ENCODE assay signal across 2 cellular contexts in the genomic region with DNA sequence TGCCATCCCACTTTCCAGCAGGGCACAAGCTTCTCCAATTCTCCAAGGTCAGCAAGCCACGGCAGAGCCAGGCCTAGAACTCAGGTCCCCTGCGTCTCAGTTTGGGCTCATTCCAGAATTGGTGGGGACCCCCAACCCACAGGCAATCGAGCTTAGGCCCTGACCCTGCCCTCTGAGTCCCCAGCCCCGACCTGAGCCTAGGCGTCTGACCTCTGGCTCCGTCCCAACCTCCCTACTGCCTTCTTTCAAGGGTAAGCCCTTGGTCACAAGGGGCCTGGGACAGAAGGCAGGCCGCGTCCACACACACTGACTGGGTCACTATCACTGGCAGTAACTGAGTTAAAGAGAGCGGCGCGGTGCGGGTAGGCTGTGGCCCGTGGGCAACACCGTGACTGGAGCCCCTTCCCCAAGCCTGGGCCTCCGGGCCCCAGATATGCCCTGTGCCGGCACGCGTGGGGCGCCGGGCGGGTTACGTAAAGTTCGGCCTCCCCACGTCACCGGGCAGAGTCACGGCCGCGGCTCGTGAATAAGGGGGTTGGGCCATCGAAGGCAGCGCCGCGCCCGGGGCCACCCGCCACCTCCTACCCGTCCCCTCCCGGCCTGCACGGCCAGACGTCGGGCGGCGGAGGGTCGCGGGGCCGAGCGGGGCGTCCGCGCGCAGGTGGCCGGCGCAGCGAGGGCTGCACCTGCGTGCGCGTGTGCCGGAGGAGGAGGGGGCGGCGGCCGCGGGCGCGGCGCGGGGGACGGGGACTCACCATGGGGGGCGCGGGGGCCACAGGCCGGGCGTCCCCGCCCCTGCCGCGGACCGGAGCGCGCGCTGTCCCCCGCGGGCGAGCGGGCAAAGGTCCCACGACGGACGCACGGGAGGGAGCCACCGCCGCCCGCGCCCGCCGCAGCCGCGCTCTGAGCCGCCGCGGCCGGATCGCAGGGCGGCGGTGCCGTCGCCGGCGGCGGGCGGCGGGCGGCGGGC.
TF ChIP-seq lines count a peak whose summit lies in the region.

No MANE protein-coding gene starts in this region.

TF ChIP-seq in A549, 52 proteins besides CTCF, POLR2A, EP300 and RAD21 (continued from another document):
- TF ChIP-seq, protein P1, sequence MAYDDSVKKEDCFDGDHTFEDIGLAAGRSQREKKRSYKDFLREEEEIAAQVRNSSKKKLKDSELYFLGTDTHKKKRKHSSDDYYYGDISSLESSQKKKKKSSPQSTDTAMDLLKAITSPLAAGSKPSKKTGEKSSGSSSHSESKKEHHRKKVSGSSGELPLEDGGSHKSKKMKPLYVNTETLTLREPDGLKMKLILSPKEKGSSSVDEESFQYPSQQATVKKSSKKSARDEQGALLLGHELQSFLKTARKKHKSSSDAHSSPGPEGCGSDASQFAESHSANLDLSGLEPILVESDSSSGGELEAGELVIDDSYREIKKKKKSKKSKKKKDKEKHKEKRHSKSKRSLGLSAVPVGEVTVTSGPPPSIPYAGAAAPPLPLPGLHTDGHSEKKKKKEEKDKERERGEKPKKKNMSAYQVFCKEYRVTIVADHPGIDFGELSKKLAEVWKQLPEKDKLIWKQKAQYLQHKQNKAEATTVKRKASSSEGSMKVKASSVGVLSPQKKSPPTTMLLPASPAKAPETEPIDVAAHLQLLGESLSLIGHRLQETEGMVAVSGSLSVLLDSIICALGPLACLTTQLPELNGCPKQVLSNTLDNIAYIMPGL (CRISPR knock-in tag; IDR thresholded peaks at IDR 0.05; ENCODE audit: borderline replicate concordance): no peak
- TF ChIP-seq EHMT2 (IDR thresholded peaks at IDR 0.05; ENCODE audit: low read depth): no peak
- no peak for TF ChIP-seq EHF (CRISPR knock-in tag; IDR thresholded peaks at IDR 0.05)
- TF ChIP-seq, protein P2, sequence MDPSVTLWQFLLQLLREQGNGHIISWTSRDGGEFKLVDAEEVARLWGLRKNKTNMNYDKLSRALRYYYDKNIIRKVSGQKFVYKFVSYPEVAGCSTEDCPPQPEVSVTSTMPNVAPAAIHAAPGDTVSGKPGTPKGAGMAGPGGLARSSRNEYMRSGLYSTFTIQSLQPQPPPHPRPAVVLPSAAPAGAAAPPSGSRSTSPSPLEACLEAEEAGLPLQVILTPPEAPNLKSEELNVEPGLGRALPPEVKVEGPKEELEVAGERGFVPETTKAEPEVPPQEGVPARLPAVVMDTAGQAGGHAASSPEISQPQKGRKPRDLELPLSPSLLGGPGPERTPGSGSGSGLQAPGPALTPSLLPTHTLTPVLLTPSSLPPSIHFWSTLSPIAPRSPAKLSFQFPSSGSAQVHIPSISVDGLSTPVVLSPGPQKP (IDR thresholded peaks at IDR 0.05; ENCODE audit: low read depth, low read length): no peak
- TF ChIP-seq MAFK (IDR thresholded peaks at IDR 0.05; ENCODE audit: partially characterized antibody): no peak
- TF ChIP-seq TP53 (CRISPR knock-in tag; IDR thresholded peaks at IDR 0.05): no peak
- no peak for TF ChIP-seq HOXA7 (CRISPR knock-in tag; IDR thresholded peaks at IDR 0.05)
- TF ChIP-seq, protein P3, sequence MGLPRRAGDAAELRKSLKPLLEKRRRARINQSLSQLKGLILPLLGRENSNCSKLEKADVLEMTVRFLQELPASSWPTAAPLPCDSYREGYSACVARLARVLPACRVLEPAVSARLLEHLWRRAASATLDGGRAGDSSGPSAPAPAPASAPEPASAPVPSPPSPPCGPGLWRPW (IDR thresholded peaks at IDR 0.05): no peak
- TF ChIP-seq ZC3H11A (IDR thresholded peaks at IDR 0.05): no peak
- no peak for TF ChIP-seq HOXB13 (CRISPR knock-in tag; IDR thresholded peaks at IDR 0.05; ENCODE audit: low read depth)
- TF ChIP-seq RCOR1 (IDR thresholded peaks at IDR 0.05; ENCODE audit: low read depth, low read length): no peak
- no peak for TF ChIP-seq NPAS2 (CRISPR knock-in tag; IDR thresholded peaks at IDR 0.05; ENCODE audit: borderline replicate concordance)
- no peak for TF ChIP-seq JUNB (IDR thresholded peaks at IDR 0.05)

TF ChIP-seq in Ishikawa, 13 proteins besides CTCF, POLR2A, EP300 and RAD21 (continued from another document):
- TF ChIP-seq, protein P4, sequence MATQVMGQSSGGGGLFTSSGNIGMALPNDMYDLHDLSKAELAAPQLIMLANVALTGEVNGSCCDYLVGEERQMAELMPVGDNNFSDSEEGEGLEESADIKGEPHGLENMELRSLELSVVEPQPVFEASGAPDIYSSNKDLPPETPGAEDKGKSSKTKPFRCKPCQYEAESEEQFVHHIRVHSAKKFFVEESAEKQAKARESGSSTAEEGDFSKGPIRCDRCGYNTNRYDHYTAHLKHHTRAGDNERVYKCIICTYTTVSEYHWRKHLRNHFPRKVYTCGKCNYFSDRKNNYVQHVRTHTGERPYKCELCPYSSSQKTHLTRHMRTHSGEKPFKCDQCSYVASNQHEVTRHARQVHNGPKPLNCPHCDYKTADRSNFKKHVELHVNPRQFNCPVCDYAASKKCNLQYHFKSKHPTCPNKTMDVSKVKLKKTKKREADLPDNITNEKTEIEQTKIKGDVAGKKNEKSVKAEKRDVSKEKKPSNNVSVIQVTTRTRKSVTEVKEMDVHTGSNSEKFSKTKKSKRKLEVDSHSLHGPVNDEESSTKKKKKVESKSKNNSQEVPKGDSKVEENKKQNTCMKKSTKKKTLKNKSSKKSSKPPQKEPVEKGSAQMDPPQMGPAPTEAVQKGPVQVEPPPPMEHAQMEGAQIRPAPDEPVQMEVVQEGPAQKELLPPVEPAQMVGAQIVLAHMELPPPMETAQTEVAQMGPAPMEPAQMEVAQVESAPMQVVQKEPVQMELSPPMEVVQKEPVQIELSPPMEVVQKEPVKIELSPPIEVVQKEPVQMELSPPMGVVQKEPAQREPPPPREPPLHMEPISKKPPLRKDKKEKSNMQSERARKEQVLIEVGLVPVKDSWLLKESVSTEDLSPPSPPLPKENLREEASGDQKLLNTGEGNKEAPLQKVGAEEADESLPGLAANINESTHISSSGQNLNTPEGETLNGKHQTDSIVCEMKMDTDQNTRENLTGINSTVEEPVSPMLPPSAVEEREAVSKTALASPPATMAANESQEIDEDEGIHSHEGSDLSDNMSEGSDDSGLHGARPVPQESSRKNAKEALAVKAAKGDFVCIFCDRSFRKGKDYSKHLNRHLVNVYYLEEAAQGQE (IDR thresholded peaks at IDR 0.05; ENCODE audit: low read depth): no peak
- TF ChIP-seq ZBTB7A (IDR thresholded peaks at IDR 0.05; ENCODE audit: low read depth): peak; percentile 67; the same call in 1 of the 2 replicates
- peak; percentile 23; the same call in 1 of the 2 replicates for TF ChIP-seq TAF1 (IDR thresholded peaks at IDR 0.05; ENCODE audit: low read depth)
- TF ChIP-seq FOXM1 (IDR thresholded peaks at IDR 0.05; ENCODE audit: borderline replicate concordance, low read depth): no peak
- TF ChIP-seq YY1 (IDR thresholded peaks at IDR 0.05; ENCODE audit: low read depth): no peak
- TF ChIP-seq, protein P5, sequence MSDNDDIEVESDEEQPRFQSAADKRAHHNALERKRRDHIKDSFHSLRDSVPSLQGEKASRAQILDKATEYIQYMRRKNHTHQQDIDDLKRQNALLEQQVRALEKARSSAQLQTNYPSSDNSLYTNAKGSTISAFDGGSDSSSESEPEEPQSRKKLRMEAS (IDR thresholded peaks at IDR 0.05): peak; percentile 63
- no peak for TF ChIP-seq EGR1 (IDR thresholded peaks at IDR 0.05)
- TF ChIP-seq TEAD4 (IDR thresholded peaks at IDR 0.05): no peak
